21 cellular contexts compared by ENCODE assay signal in genomic region chr7:57407125-57407524, GRCh38. TPM values are rescaled to one million over a fixed set of nuclear protein-coding genes. Genes with fewer than 3 reads are reported as not detected.
A peak's percentile ranks its signal among the peaks of the same experiment; 100 is the strongest.
DNase-seq lines count a peak whose midpoint lies in the region; ATAC-seq and TF ChIP-seq lines count a peak whose summit lies in the region.
"Had no signal": no experiment of that assay in that cellular context is flagged by ENCODE, and none has a peak within 500 bp of the region (broad histone marks: within the 10 kb centered on the region; RNA-seq: fewer than 3 reads in every experiment).

No MANE protein-coding gene starts in this region.

- H3K27me3 ChIP-seq in right atrium auricular region (no peaks in the 10 kb centered on the region), esophagus muscularis mucosa (peaks cover 0 to 17% (median 0%) of the 10 kb centered on the region in 4 donors)
- H3K27me3 ChIP-seq: BLaER1 treated with 17β-estradiol and CSF1 and Interleukin-3, amounts not matched to agents 10 nM and 100 nM had no signal

- H3K36me3 ChIP-seq in right atrium auricular region (no peaks in the 10 kb centered on the region), esophagus muscularis mucosa (no peaks in the 10 kb centered on the region)
- H3K36me3 ChIP-seq: BLaER1 treated with 17β-estradiol and CSF1 and Interleukin-3, amounts not matched to agents 10 nM and 100 nM had no signal

- H3K4me1 ChIP-seq in right atrium auricular region (no peaks in the 10 kb centered on the region), esophagus muscularis mucosa (no peaks in the 10 kb centered on the region)
- H3K4me1 ChIP-seq: A549; BLaER1 treated with 17β-estradiol and CSF1 and Interleukin-3, amounts not matched to agents 10 nM and 100 nM; Caco-2 had no signal

- H3K9me3 ChIP-seq in right atrium auricular region (no peaks in the 10 kb centered on the region), esophagus muscularis mucosa (peaks cover 0 to 17% (median 5%) of the 10 kb centered on the region in 4 donors)
- H3K9me3 ChIP-seq: A549, Caco-2 had no signal

- H3K27ac ChIP-seq in right atrium auricular region (no peak overlapping the region), esophagus muscularis mucosa (replicated peaks in 1 of 4) (no peak overlapping the region)
- H3K27ac ChIP-seq: 22Rv1; A549; BLaER1 treated with 17β-estradiol and CSF1 and Interleukin-3, amounts not matched to agents 10 nM and 100 nM; C4-2B had no signal

- intact Hi-C loops in cardiac septum (cut with DNase I) = no loop called here
- intact Hi-C loops in esophagus muscularis mucosa (cut with DNase I) = no loop called here
- intact Hi-C loops in posterior vena cava (cut with DNase I) = no loop called here

- TF ChIP-seq CTCF in right atrium auricular region (IDR thresholded peaks at IDR 0.05) (no peak), esophagus muscularis mucosa (IDR thresholded peaks at IDR 0.05) (no peak)

- no peak for TF ChIP-seq EP300 in esophagus muscularis mucosa (IDR thresholded peaks at IDR 0.05)

- no peak overlapping the region for H3K4me3 ChIP-seq in right atrium auricular region
- no peak overlapping the region for H3K4me3 ChIP-seq in esophagus muscularis mucosa
- H3K4me3 ChIP-seq: A549; BLaER1 treated with 17β-estradiol and CSF1 and Interleukin-3, amounts not matched to agents 10 nM and 100 nM had no signal

- WGBS in esophagus muscularis mucosa = 55% methylated on average over 7 of the region's 7 CpGs

- no peak for ATAC-seq in GM19397 (IDR thresholded peaks at IDR 0.05; ENCODE audit: unreplicated experiment)
- ATAC-seq: A549; CD8-positive, alpha-beta T cell had no signal

- no peak for TF ChIP-seq POLR2A in esophagus muscularis mucosa (IDR thresholded peaks at IDR 0.05; ENCODE audit: low read depth)

- DNase-seq in right atrium auricular region (ENCODE audit: low spot score) (peak; percentile 26), cardiac septum (ENCODE audit: low spot score) (no peak), esophagus muscularis mucosa (ENCODE audit: extremely low spot score) (peak; percentile 84), mucosa of gallbladder (ENCODE audit: low spot score) (peak; percentile 4), posterior vena cava (ENCODE audit: low spot score) (peak; percentile 44), NCI-H2081 treated with DMSO at 0.1 percent for 48 hours (lab: John Stamatoyannopoulos, UW) (no peak)
- DNase-seq in stimulated activated CD4-positive, alpha-beta T cell treated with anti-CD3 and anti-CD28 coated beads, Interleukin-4, amount 100 ng/mL, for 24 hours = no peak
- DNase-seq: AML-193; Caco-2; Calu3; CD4-positive, alpha-beta T cell; CD8-positive, alpha-beta T cell; DMS79 treated with DMSO at 0.1 percent for 48 hours; GF-D8 had no signal

RNA-seq across cellular contexts. Expression of gene ZNF716, which starts 42.9 kb away (rescaled TPM):
- total RNA-seq in right atrium auricular region = not detected
- not detected for total RNA-seq in cardiac septum
- not detected for total RNA-seq in esophagus muscularis mucosa
- total RNA-seq in mucosa of gallbladder = not detected
- total RNA-seq in posterior vena cava = not detected
- total RNA-seq: A172; B cell; Caco-2; Calu3; CD4-positive, alpha-beta T cell; CD8-positive, alpha-beta T cell had no signal

Comparison
In these comparisons a context has a peak if more than half of its experiments do, and no peak if none do; other contexts are left out.
1. DNase-seq: peak in right atrium auricular region (single experiment), esophagus muscularis mucosa (single experiment), mucosa of gallbladder (single experiment) and posterior vena cava (single experiment); none in cardiac septum (single experiment), NCI-H2081 treated with DMSO at 0.1 percent for 48 hours (single experiment) and stimulated activated CD4-positive, alpha-beta T cell treated with anti-CD3 and anti-CD28 coated beads, Interleukin-4, amount 100 ng/mL, for 24 hours (single experiment).